In genomic region chr3:46844397-46844796, GRCh38 we compare ENCODE assay signal across 16 cellular contexts. TPM values are rescaled to one million over a fixed set of nuclear protein-coding genes. Genes with fewer than 3 reads are reported as not detected.
DNase-seq lines count a peak whose midpoint lies in the region; ATAC-seq and TF ChIP-seq lines count a peak whose summit lies in the region.
"Had no signal": no experiment of that assay in that cellular context is flagged by ENCODE, and none has a peak within 500 bp of the region (broad histone marks: within the 10 kb centered on the region; RNA-seq: fewer than 3 reads in every experiment).

No MANE protein-coding gene starts in this region.

- H2BK120ac ChIP-seq in mesenchymal stem cell (ENCODE audit: low read depth, low read length): no peak overlapping the region

- no peak overlapping the region for H3K9ac ChIP-seq in mesenchymal stem cell (ENCODE audit: low read length)

- 63 to 79% (median 71%) methylated on average over 3 of the region's 3 CpGs for WGBS in stomach, 5 donors
- WGBS in mesenchymal stem cell: 85% methylated on average over 3 of the region's 3 CpGs

- no peak for TF ChIP-seq EP300 in stomach (IDR thresholded peaks at IDR 0.05)

- H4K91ac ChIP-seq in mesenchymal stem cell (ENCODE audit: low read length): no peak overlapping the region

- TF ChIP-seq CTCF in stomach (IDR thresholded peaks at IDR 0.05): no peak

- peaks cover 6% of the 10 kb centered on the region for H3K4me1 Mint-ChIP-seq in activated naive CD8-positive, alpha-beta T cell (ENCODE audit: low read depth)
- peaks cover 7% of the 10 kb centered on the region for H3K4me1 Mint-ChIP-seq in activated naive CD8-positive, alpha-beta T cell treated with anti-CD3 and anti-CD28 coated beads, Interleukin-2, amount 50 U/mL, for 24 hours
- peaks cover 8% of the 10 kb centered on the region for H3K4me1 Mint-ChIP-seq in T-helper 17 cell
- H3K4me1 Mint-ChIP-seq in naive thymus-derived CD8-positive, alpha-beta T cell: peaks cover 5 to 17% (median 11%) of the 10 kb centered on the region in 4 donors

- no peak overlapping the region for H3K4me2 ChIP-seq in mesenchymal stem cell (ENCODE audit: low read length, poor library complexity, severe bottlenecking)

- H3K23ac ChIP-seq in mesenchymal stem cell (ENCODE audit: low read length in 2 of 2): no peak overlapping the region

- H3K27ac ChIP-seq in stomach (peak overlapping the region in 3 of 5 donors; percentile 82 to 87 (median 83)), mesenchymal stem cell (ENCODE audit: low read length, poor library complexity, severe bottlenecking) (no peak overlapping the region)
- H3K27ac ChIP-seq: foreskin keratinocyte had no signal

- POLR2A ChIA-PET in naive thymus-derived CD8-positive, alpha-beta T cell (lab: Charles Lee): no interaction called here

- H3K4me1 ChIP-seq in stomach: peaks cover 18 to 25% (median 22%) of the 10 kb centered on the region in 4 donors
- peaks cover 17% of the 10 kb centered on the region for H3K4me1 ChIP-seq in mesenchymal stem cell (ENCODE audit: control insufficient read depth, insufficient read depth, low read depth, low read length)
- H3K4me1 ChIP-seq: foreskin keratinocyte had no signal

- H2AFZ ChIP-seq in mesenchymal stem cell (ENCODE audit: low read depth, low read length): no peak overlapping the region

- H3K4me3 Mint-ChIP-seq in activated naive CD8-positive, alpha-beta T cell: peak overlapping the region; percentile 75
- H3K4me3 Mint-ChIP-seq in activated naive CD8-positive, alpha-beta T cell treated with anti-CD3 and anti-CD28 coated beads, Interleukin-2, amount 50 U/mL, for 24 hours: no peak overlapping the region
- peak overlapping the region; percentile 80 for H3K4me3 Mint-ChIP-seq in T-helper 17 cell
- peak overlapping the region; percentile 60 to 90 (median 81) for H3K4me3 Mint-ChIP-seq in naive thymus-derived CD8-positive, alpha-beta T cell

- H3K79me1 ChIP-seq in mesenchymal stem cell (replicated peaks; ENCODE audit: low read length, poor library complexity, severe bottlenecking): no peaks in the 10 kb centered on the region

- no peak overlapping the region for H2BK5ac ChIP-seq in mesenchymal stem cell (ENCODE audit: low read depth, low read length, poor library complexity, severe bottlenecking)

- no peak overlapping the region for H2BK12ac ChIP-seq in mesenchymal stem cell (ENCODE audit: low read length in 2 of 2)

- H3K36me3 ChIP-seq in stomach: no peaks in the 10 kb centered on the region
- no peaks in the 10 kb centered on the region for H3K36me3 ChIP-seq in mesenchymal stem cell (ENCODE audit: control insufficient read depth in 1 of 2, insufficient read depth in 2 of 2, low read depth in 1 of 2, low read length in 2 of 2)

- no peak overlapping the region for H2BK15ac ChIP-seq in mesenchymal stem cell (ENCODE audit: low read depth, poor library complexity, severe bottlenecking)

- no peak for TF ChIP-seq POLR2A in stomach (IDR thresholded peaks at IDR 0.05)

- H3K4ac ChIP-seq in mesenchymal stem cell (ENCODE audit: low read depth in 1 of 2, low read length in 2 of 2): no peak overlapping the region

- intact Hi-C loops in stomach (cut with DNase I; ENCODE audit: low total_unique reads): no loop called here

- H3K36me3 Mint-ChIP-seq in activated naive CD8-positive, alpha-beta T cell: peaks cover 10% of the 10 kb centered on the region
- H3K36me3 Mint-ChIP-seq in activated naive CD8-positive, alpha-beta T cell treated with anti-CD3 and anti-CD28 coated beads, Interleukin-2, amount 50 U/mL, for 24 hours (ENCODE audit: low read depth): peaks cover 1% of the 10 kb centered on the region
- no peaks in the 10 kb centered on the region for H3K36me3 Mint-ChIP-seq in T-helper 17 cell (ENCODE audit: low read depth)
- H3K36me3 Mint-ChIP-seq in naive thymus-derived CD8-positive, alpha-beta T cell: peaks cover 2 to 12% (median 9%) of the 10 kb centered on the region in 3 donors

- H3K27me3 ChIP-seq in stomach (no peaks in the 10 kb centered on the region), mesenchymal stem cell (ENCODE audit: control insufficient read depth in 1 of 2, insufficient read depth in 1 of 2, low read length in 2 of 2) (no peaks in the 10 kb centered on the region)

- H3K4me3 ChIP-seq in stomach (no peak overlapping the region), mesenchymal stem cell (ENCODE audit: insufficient read depth in 1 of 2, low read depth in 1 of 2, low read length in 2 of 2) (no peak overlapping the region)

- no peak overlapping the region for H3K27ac Mint-ChIP-seq in activated naive CD8-positive, alpha-beta T cell
- H3K27ac Mint-ChIP-seq in activated naive CD8-positive, alpha-beta T cell treated with anti-CD3 and anti-CD28 coated beads, Interleukin-2, amount 50 U/mL, for 24 hours: no peak overlapping the region
- H3K27ac Mint-ChIP-seq in T-helper 17 cell: peak overlapping the region; percentile 43
- H3K27ac Mint-ChIP-seq in naive thymus-derived CD8-positive, alpha-beta T cell: peak overlapping the region in 9 of 10 donors; percentile 4 to 89 (median 61)

- no peaks in the 10 kb centered on the region for H3K27me3 Mint-ChIP-seq in activated naive CD8-positive, alpha-beta T cell
- H3K27me3 Mint-ChIP-seq in activated naive CD8-positive, alpha-beta T cell treated with anti-CD3 and anti-CD28 coated beads, Interleukin-2, amount 50 U/mL, for 24 hours: no peaks in the 10 kb centered on the region
- no peaks in the 10 kb centered on the region for H3K27me3 Mint-ChIP-seq in T-helper 17 cell
- no peaks in the 10 kb centered on the region for H3K27me3 Mint-ChIP-seq in naive thymus-derived CD8-positive, alpha-beta T cell

- no peak overlapping the region for H2AK5ac ChIP-seq in mesenchymal stem cell (ENCODE audit: low read length, severe bottlenecking)

- no peak overlapping the region for H3K14ac ChIP-seq in mesenchymal stem cell (ENCODE audit: low read length in 2 of 2)

- no peak overlapping the region for H4K8ac ChIP-seq in mesenchymal stem cell (ENCODE audit: low read length)

- ATAC-seq in activated naive CD8-positive, alpha-beta T cell treated with anti-CD3 and anti-CD28 coated beads, Interleukin-2, amount 50 U/mL, for 24 hours: no peak
- no peak for ATAC-seq in T-helper 17 cell
- ATAC-seq in naive thymus-derived CD8-positive, alpha-beta T cell: no peak

- H3K9me3 ChIP-seq in T-helper 17 cell (ENCODE audit: control insufficient read depth, low read length, poor library complexity, severe bottlenecking): no peaks in the 10 kb centered on the region
- H3K9me3 ChIP-seq in stomach: peaks cover 0 to 30% (median 12%) of the 10 kb centered on the region in 4 donors
- H3K9me3 ChIP-seq in mesenchymal stem cell (ENCODE audit: control insufficient read depth, low read length): peaks cover 28% of the 10 kb centered on the region

- H3K18ac ChIP-seq in mesenchymal stem cell (ENCODE audit: low read depth in 1 of 2, low read length in 2 of 2): no peak overlapping the region

- H3K9me3 Mint-ChIP-seq in activated naive CD8-positive, alpha-beta T cell (ENCODE audit: low read depth): peaks cover 22% of the 10 kb centered on the region
- H3K9me3 Mint-ChIP-seq in activated naive CD8-positive, alpha-beta T cell treated with anti-CD3 and anti-CD28 coated beads, Interleukin-2, amount 50 U/mL, for 24 hours: peaks cover 36% of the 10 kb centered on the region
- H3K9me3 Mint-ChIP-seq in naive thymus-derived CD8-positive, alpha-beta T cell: peaks cover 7 to 34% (median 20%) of the 10 kb centered on the region in 9 donors

- DNase-seq in activated naive CD8-positive, alpha-beta T cell treated with anti-CD3 and anti-CD28 coated beads, Interleukin-2, amount 50 U/mL, for 24 hours: no peak
- DNase-seq in T-helper 17 cell: no peak
- DNase-seq in naive thymus-derived CD8-positive, alpha-beta T cell: no peak
- DNase-seq in stomach: no peak
- DNase-seq in mesenchymal stem cell: no peak
- DNase-seq in activated naive CD4-positive, alpha-beta T cell treated with anti-CD3 and anti-CD28 coated beads, Interleukin-2, amount 50 U/mL, for 16 hours: no peak
- DNase-seq in AG20443 (ENCODE audit: low spot score): no peak
- DNase-seq: activated CD4-positive, alpha-beta T cell treated with anti-CD3 and anti-CD28 coated beads, Interleukin-2, amount 50 U/mL, for 4 hours; Caco-2; cortex of kidney; foreskin keratinocyte; NCI-H1436 treated with DMSO at 0.1 percent for 48 hours; stimulated activated CD4-positive, alpha-beta T cell treated with anti-CD3 and anti-CD28 coated beads, Interleukin-12 subunit alpha, Interleukin-12 subunit beta, amount 100 ng/mL, for 4 hours; stimulated activated naive CD4-positive, alpha-beta T cell treated with Interleukin-2 at 50 U/mL for 16 hours had no signal

RNA-seq across cellular contexts. Expression of gene MYL3, which starts 18.8 kb away (rescaled TPM):
- total RNA-seq in T-helper 17 cell (not detected), stomach (1 to 10 TPM in 1 of 5 donors, not detected in 4; 3.1 TPM)
- not detected for total RNA-seq in naive thymus-derived CD8-positive, alpha-beta T cell
- polyA plus RNA-seq in naive thymus-derived CD8-positive, alpha-beta T cell: not detected
- 10 to 100 TPM in 1 of 3 donors, 1 to 10 TPM in 2; 1.5 to 11.5 (median 6.8) TPM for polyA plus RNA-seq in stomach
- 0.25 TPM for polyA plus RNA-seq in mesenchymal stem cell (2013, experiment 1 of 2)
- 0.14 TPM for polyA plus RNA-seq in mesenchymal stem cell (2013, experiment 2 of 2)
- total RNA-seq: foreskin keratinocyte had no signal
- polyA plus RNA-seq: foreskin keratinocyte, SK-N-SH had no signal

RNA-seq across cellular contexts. Expression of gene PTH1R, which starts 33.1 kb away (rescaled TPM):
- total RNA-seq in T-helper 17 cell (not detected), stomach (1 to 10 TPM; 2.6 to 4.0 (median 3.5) TPM)
- total RNA-seq in naive thymus-derived CD8-positive, alpha-beta T cell: not detected
- polyA plus RNA-seq in naive thymus-derived CD8-positive, alpha-beta T cell: not detected
- polyA plus RNA-seq in stomach: 10 to 100 TPM in 2 of 3 donors, 1 to 10 TPM in 1; 8.4 to 22.4 (median 20.9) TPM
- polyA plus RNA-seq in mesenchymal stem cell (2013, experiment 1 of 2): 0.15 TPM
- polyA plus RNA-seq in mesenchymal stem cell (2013, experiment 2 of 2): 0.27 TPM
- total RNA-seq: foreskin keratinocyte had no signal
- polyA plus RNA-seq: foreskin keratinocyte had no signal

Comparison
In these comparisons a context has a peak if more than half of its experiments do, and no peak if none do; other contexts are left out.
1. H3K27ac Mint-ChIP-seq: peak in T-helper 17 cell (single experiment) and naive thymus-derived CD8-positive, alpha-beta T cell (9 of 10); none in activated naive CD8-positive, alpha-beta T cell (single experiment) and activated naive CD8-positive, alpha-beta T cell treated with anti-CD3 and anti-CD28 coated beads, Interleukin-2, amount 50 U/mL, for 24 hours (single experiment).